In the genomic region with DNA sequence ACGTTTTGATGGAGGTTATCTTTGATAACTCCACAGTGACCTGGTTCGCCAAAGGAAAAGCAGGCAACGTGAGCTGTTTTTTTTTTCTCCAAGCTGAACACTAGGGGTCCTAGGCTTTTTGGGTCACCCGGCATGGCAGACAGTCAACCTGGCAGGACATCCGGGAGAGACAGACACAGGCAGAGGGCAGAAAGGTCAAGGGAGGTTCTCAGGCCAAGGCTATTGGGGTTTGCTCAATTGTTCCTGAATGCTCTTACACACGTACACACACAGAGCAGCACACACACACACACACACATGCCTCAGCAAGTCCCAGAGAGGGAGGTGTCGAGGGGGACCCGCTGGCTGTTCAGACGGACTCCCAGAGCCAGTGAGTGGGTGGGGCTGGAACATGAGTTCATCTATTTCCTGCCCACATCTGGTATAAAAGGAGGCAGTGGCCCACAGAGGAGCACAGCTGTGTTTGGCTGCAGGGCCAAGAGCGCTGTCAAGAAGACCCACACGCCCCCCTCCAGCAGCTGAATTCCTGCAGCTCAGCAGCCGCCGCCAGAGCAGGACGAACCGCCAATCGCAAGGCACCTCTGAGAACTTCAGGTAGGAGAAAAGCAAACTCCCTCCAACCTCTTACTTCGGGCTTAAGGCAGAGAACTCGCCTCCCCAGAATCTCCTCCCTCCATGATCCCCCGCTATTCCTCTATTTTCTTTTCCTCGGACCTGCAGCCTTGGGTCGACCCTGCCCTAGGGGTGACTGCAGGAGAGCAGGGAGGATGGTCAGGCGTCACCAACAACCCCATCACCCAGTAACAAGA, we compare ENCODE assay signal across 8 cellular contexts. TPM values are rescaled to one million over a fixed set of nuclear protein-coding genes. Genes with fewer than 3 reads are reported as not detected.
DNase-seq lines count a peak whose midpoint lies in the region; TF ChIP-seq lines count a peak whose summit lies in the region.

A gene (plus strand): TSS at position 454 of the 809 bp plus-strand sequence. CDS start 1,290 bp downstream, outside the sequence.

- intact Hi-C loops in breast epithelium (cut with DNase I; ENCODE audit: low total_unique reads): no loop called here

- peak; percentile 38 for TF ChIP-seq CTCF in AG09319 (IDR thresholded peaks at IDR 0.05; ENCODE audit: low read depth, low read length)
- TF ChIP-seq CTCF in HL-60 (IDR thresholded peaks at IDR 0.05; ENCODE audit: insufficient read depth, low read length): no peak
- TF ChIP-seq CTCF in breast epithelium (IDR thresholded peaks at IDR 0.05): peak in 1 of 3 donors; percentile 31

- no peaks in the 10 kb centered on the region for H3K36me3 ChIP-seq in breast epithelium

- H3K27ac ChIP-seq in HL-60 (replicated peaks) (no peak within 1 kb of the TSS), breast epithelium (peak within 1 kb of the TSS; percentile 71 to 86)

- peaks cover 6% of the 10 kb centered on the region for H3K27me3 ChIP-seq in HL-60 (ENCODE audit: insufficient read depth, poor library complexity, severe bottlenecking)
- H3K27me3 ChIP-seq in breast epithelium: no peaks in the 10 kb centered on the region

- peak; percentile 44 for TF ChIP-seq POLR2A in GM18526 (IDR thresholded peaks at IDR 0.05; ENCODE audit: extremely low read depth, insufficient read length)
- no peak for TF ChIP-seq POLR2A in breast epithelium (IDR thresholded peaks at IDR 0.05)

- no peaks in the 10 kb centered on the region for H3K4me1 ChIP-seq in breast epithelium

- no peak within 1 kb of the TSS for H3K4me3 ChIP-seq in HL-60 (replicated peaks; ENCODE audit: insufficient read depth, low read length)
- H3K4me3 ChIP-seq in breast epithelium: peak within 1 kb of the TSS; percentile 30 to 55 (median 35)

- no peaks in the 10 kb centered on the region for H3K9me3 ChIP-seq in breast epithelium

- DNase-seq in AG09319 (ENCODE audit: extremely low read depth, low read depth) (peak; percentile 99), HL-60 (ENCODE audit: low read depth in 1 of 2, low spot score in 1 of 2) (peak; percentile 26 to 43), T-helper 2 cell (peak in 3 of 5 experiments; percentile 8 to 73 (median 39)), breast epithelium (ENCODE audit: low spot score in 2 of 2) (peak; percentile 56 to 86), iris pigment epithelial cell (ENCODE audit: low read depth) (peak; percentile 100), smooth muscle cell of the brain vasculature (ENCODE audit: low read depth, low spot score) (peak; percentile 99), NCI-H1694 (lab: John Stamatoyannopoulos, UW) (no peak)

RNA-seq across cellular contexts. Expression of the gene that starts here (rescaled TPM):
- total RNA-seq in breast epithelium: 10 to 100 TPM in 1 of 3 donors, 1 to 10 TPM in 2; 6.2 to 24.3 (median 7.4) TPM
